14 cellular contexts compared by ENCODE assay signal in the genomic region with DNA sequence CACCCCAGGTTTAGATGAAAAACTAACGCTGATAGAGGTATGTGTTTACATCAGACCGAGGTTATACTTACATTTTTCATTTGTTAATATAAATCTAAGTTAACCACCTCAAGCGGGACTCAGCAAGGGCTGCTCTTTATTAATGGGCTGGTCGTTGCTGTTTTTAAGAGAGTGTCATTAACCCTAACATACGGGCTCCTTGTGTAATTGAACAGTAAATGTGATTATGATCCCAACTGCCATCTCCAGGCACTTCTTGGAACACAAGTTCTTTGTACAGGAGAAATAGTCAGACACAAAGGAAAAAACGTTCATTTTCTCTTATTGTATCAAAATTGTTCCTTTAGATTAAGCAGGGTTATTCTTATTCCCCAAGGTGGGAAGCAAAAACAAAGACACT.
DNase-seq lines count a peak whose midpoint lies in the region; ATAC-seq and TF ChIP-seq lines count a peak whose summit lies in the region.
"Had no signal": no experiment of that assay in that cellular context is flagged by ENCODE, and none has a peak within 500 bp of the region (broad histone marks: within the 10 kb centered on the region; RNA-seq: fewer than 3 reads in every experiment).

No MANE protein-coding gene starts in this region.

- ATAC-seq in HG03469 (IDR thresholded peaks at IDR 0.05; ENCODE audit: unreplicated experiment): no peak
- ATAC-seq in activated T-cell treated with anti-CD3 and anti-CD28 coated beads, Interleukin-2, amount 50 U/mL, for 72 hours (replicated peaks in 1 of 2): no peak
- ATAC-seq: activated CD8-positive, alpha-beta T cell treated with anti-CD3 and anti-CD28 coated beads, Interleukin-2, amount 10 ng/mL, durations not matched to agents 7 days and 5 days; K562 had no signal

- in situ Hi-C loops in astrocyte of the spinal cord (cut with HindIII; ENCODE audit: low sequenced_read_pairs): no loop called here

- H3K4me1 Mint-ChIP-seq in nephron progenitor cell: peaks cover 49% of the 10 kb centered on the region
- no peaks in the 10 kb centered on the region for H3K4me1 Mint-ChIP-seq in activated T-cell treated with anti-CD3 and anti-CD28 coated beads, Interleukin-2, amount 50 U/mL, for 72 hours (ENCODE audit: low read depth)

- H3K9me3 Mint-ChIP-seq in nephron progenitor cell: no peaks in the 10 kb centered on the region
- no peaks in the 10 kb centered on the region for H3K9me3 Mint-ChIP-seq in activated T-cell treated with anti-CD3 and anti-CD28 coated beads, Interleukin-2, amount 50 U/mL, for 72 hours

- H3K4me3 Mint-ChIP-seq in nephron progenitor cell: no peak overlapping the region
- H3K4me3 Mint-ChIP-seq in activated T-cell treated with anti-CD3 and anti-CD28 coated beads, Interleukin-2, amount 50 U/mL, for 72 hours: no peak overlapping the region
- H3K4me3 Mint-ChIP-seq: activated CD8-positive, alpha-beta T cell treated with anti-CD3 and anti-CD28 coated beads, Interleukin-2, amount 10 ng/mL, durations not matched to agents 7 days and 5 days had no signal

- no peak for TF ChIP-seq CTCF in astrocyte of the spinal cord (IDR thresholded peaks at IDR 0.05; ENCODE audit: low read depth, low read length)
- TF ChIP-seq CTCF in nephron progenitor cell (IDR thresholded peaks at IDR 0.05): no peak

- H3K36me3 Mint-ChIP-seq in nephron progenitor cell (ENCODE audit: low read depth): no peaks in the 10 kb centered on the region
- H3K36me3 Mint-ChIP-seq in activated T-cell treated with anti-CD3 and anti-CD28 coated beads, Interleukin-2, amount 50 U/mL, for 72 hours (ENCODE audit: insufficient read depth in 2 of 2): no peaks in the 10 kb centered on the region

- H3K27ac Mint-ChIP-seq in nephron progenitor cell: peak overlapping the region; percentile 80
- H3K27ac Mint-ChIP-seq in activated T-cell treated with anti-CD3 and anti-CD28 coated beads, Interleukin-2, amount 50 U/mL, for 72 hours: no peak overlapping the region
- H3K27ac Mint-ChIP-seq: activated CD8-positive, alpha-beta T cell treated with anti-CD3 and anti-CD28 coated beads, Interleukin-2, amount 10 ng/mL, durations not matched to agents 7 days and 5 days had no signal

- peak; percentile 37 for DNase-seq in DMS79 (lab: John Stamatoyannopoulos, UW)
- DNase-seq in NCI-H1930 (lab: John Stamatoyannopoulos, UW): peak; percentile 60 to 61
- peak; percentile 18 for DNase-seq in astrocyte of the spinal cord (ENCODE audit: low read depth, low spot score)
- DNase-seq in nephron progenitor cell: no peak
- DNase-seq in activated T-cell treated with anti-CD3 and anti-CD28 coated beads, Interleukin-2, amount 50 U/mL, for 72 hours: no peak
- no peak for DNase-seq in NAMALWA (ENCODE audit: low spot score)
- no peak for DNase-seq in NCI-H345 treated with DMSO at 0.1 percent for 48 hours (lab: John Stamatoyannopoulos, UW; ENCODE audit: unreplicated experiment)
- DNase-seq: activated CD8-positive, alpha-beta T cell treated with anti-CD3 and anti-CD28 coated beads, Interleukin-2, amount 10 ng/mL, durations not matched to agents 7 days and 5 days; DND-41; NCI-H2107; occipital lobe; substantia nigra had no signal

- H3K4me3 ChIP-seq in astrocyte of the spinal cord (ENCODE audit: low read depth, low read length): no peak overlapping the region
- H3K4me3 ChIP-seq: K562 had no signal

- no peaks in the 10 kb centered on the region for H3K27me3 Mint-ChIP-seq in nephron progenitor cell (ENCODE audit: low read depth, poor library complexity)
- H3K27me3 Mint-ChIP-seq in activated T-cell treated with anti-CD3 and anti-CD28 coated beads, Interleukin-2, amount 50 U/mL, for 72 hours (ENCODE audit: low read depth): no peaks in the 10 kb centered on the region

Comparison
In these comparisons a context has a peak if more than half of its experiments do, and no peak if none do; other contexts are left out.
1. DNase-seq: peak in DMS79 (single experiment), NCI-H1930 (2 of 2) and astrocyte of the spinal cord (single experiment); none in nephron progenitor cell (single experiment), activated T-cell treated with anti-CD3 and anti-CD28 coated beads, Interleukin-2, amount 50 U/mL, for 72 hours (0 of 2), NAMALWA (single experiment) and NCI-H345 treated with DMSO at 0.1 percent for 48 hours (single experiment).